Comparison of ENCODE assay signal across 15 cellular contexts in genomic region chr2:43047187-43047780, GRCh38.
DNase-seq lines count a peak whose midpoint lies in the region; ATAC-seq and TF ChIP-seq lines count a peak whose summit lies in the region.
"Had no signal": no experiment of that assay in that cellular context is flagged by ENCODE, and none has a peak within 500 bp of the region (broad histone marks: within the 10 kb centered on the region; RNA-seq: fewer than 3 reads in every experiment).

No MANE protein-coding gene starts in this region.

- no peaks in the 10 kb centered on the region for H3K9me3 Mint-ChIP-seq in CD4-positive, CD25-positive, alpha-beta regulatory T cell
- no peaks in the 10 kb centered on the region for H3K9me3 Mint-ChIP-seq in endothelial cell (ENCODE audit: unreplicated experiment)

- H2BK15ac ChIP-seq in IMR-90 (ENCODE audit: low read depth, low read length) = peak overlapping the region; percentile 33; the same call in 1 of the 3 replicates

- peak overlapping the region; percentile 72 for H3K4ac ChIP-seq in IMR-90 (ENCODE audit: low read depth, low read length)

- H3K4me1 Mint-ChIP-seq in CD4-positive, CD25-positive, alpha-beta regulatory T cell = peaks cover 0 to 31% (median 3%) of the 10 kb centered on the region in 4 donors
- H3K4me1 Mint-ChIP-seq in endothelial cell (ENCODE audit: unreplicated experiment) = peaks cover 48% of the 10 kb centered on the region

- TF ChIP-seq POLR2A in IMR-90 (IDR thresholded peaks at IDR 0.05; ENCODE audit: low read depth, low read length) = no peak

- H4K91ac ChIP-seq in IMR-90 (ENCODE audit: insufficient read depth, low read depth, low read length) = no peak overlapping the region; the same call in 1 of the 2 replicates

- in situ Hi-C loops in IMR-90 (cut with MboI; ENCODE audit: low sequenced_read_pairs) = no loop called here

- H3K4me2 ChIP-seq in IMR-90 (ENCODE audit: low read depth, low read length) = no peak overlapping the region
- H3K4me2 ChIP-seq: PC-9 had no signal

- peak overlapping the region; percentile 74; the same call in 1 of the 2 replicates for H2BK120ac ChIP-seq in IMR-90 (ENCODE audit: low read depth, low read length)

- H3K9ac ChIP-seq in IMR-90 (ENCODE audit: low read depth, low read length) = no peak overlapping the region

- WGBS in IMR-90 (ENCODE audit: extremely low coverage in 2 of 2, insufficient read length in 1 of 2), 2 experiments = 79% methylated on average over 11 of the region's 17 CpGs; no CpG with 5 or more reads in 1 of the 2 experiments
- WGBS in psoas muscle, 3 donors = 61 to 79% (median 72%) methylated on average over 17 of the region's 17 CpGs

- H3K4me3 ChIP-seq in CD4-positive, CD25-positive, alpha-beta regulatory T cell (ENCODE audit: low read depth, low read length) = peak overlapping the region; percentile 26
- no peak overlapping the region for H3K4me3 ChIP-seq in IMR-90 (ENCODE audit: insufficient read depth, low read depth, low read length)
- no peak overlapping the region for H3K4me3 ChIP-seq in psoas muscle
- H3K4me3 ChIP-seq: MG63, PC-9, prostate gland had no signal

- 0 out of 4 replicates have a peak, but pooled peaks cover 0 to 3% of the 10 kb centered on the region in 2 experiments for H3K79me1 ChIP-seq in IMR-90 (ENCODE audit: low read depth in 1 of 2, low read length in 2 of 2)

- intact Hi-C loops in IMR-90 (cut with micrococcal nuclease) (no loop called here), psoas muscle (cut with DNase I) (no loop called here)

- no peak overlapping the region for H3K27ac ChIP-seq in CD4-positive, CD25-positive, alpha-beta regulatory T cell (ENCODE audit: insufficient read depth, low read length, poor library complexity, severe bottlenecking)
- H3K27ac ChIP-seq in IMR-90 (ENCODE audit: insufficient read depth, low read length) = peak overlapping the region; percentile 15; the same call in 1 of the 2 replicates
- no peak overlapping the region for H3K27ac ChIP-seq in psoas muscle
- H3K27ac ChIP-seq: PC-9, prostate gland had no signal

- peak overlapping the region; percentile 74; the same call in 1 of the 2 replicates for H2AK5ac ChIP-seq in IMR-90 (ENCODE audit: low read depth, low read length)

- CTCF ChIA-PET in IMR-90 (lab: Yijun Ruan, JAX) = interaction anchor here (0.7 kb wide), 1 partner anchor 23 kb away, joined by 4 read pairs; no protein-coding TSS in a partner anchor

- H2AK9ac ChIP-seq in IMR-90 (replicated peaks; ENCODE audit: low read depth, low read length, poor library complexity) = no peak overlapping the region

- BruUV-seq in IMR-90 (replicated peaks; lab: Mats Ljungman, UMichigan) = no TSS peak

- peak overlapping the region; percentile 16; the same call in 1 of the 2 replicates for H4K5ac ChIP-seq in IMR-90 (ENCODE audit: low read depth, low read length)

- H3K23ac ChIP-seq in IMR-90 (ENCODE audit: low read depth, low read length) = no peak overlapping the region

- POLR2A ChIA-PET in IMR-90 (lab: Charles Lee; ENCODE audit: unreplicated experiment) = no interaction called here

- no peak for TF ChIP-seq CTCF in IMR-90 (conservative IDR thresholded peaks at IDR 0.05; ENCODE audit: low read depth, low read length)
- no peak for TF ChIP-seq CTCF in endothelial cell (IDR thresholded peaks at IDR 0.05; ENCODE audit: unreplicated experiment)
- TF ChIP-seq CTCF in psoas muscle (IDR thresholded peaks at IDR 0.05) = no peak

- H3K4me1 ChIP-seq in CD4-positive, CD25-positive, alpha-beta regulatory T cell (ENCODE audit: control insufficient read depth, insufficient read depth, low read length, poor library complexity, severe bottlenecking) = peaks cover 5% of the 10 kb centered on the region
- peaks cover 33% of the 10 kb centered on the region for H3K4me1 ChIP-seq in IMR-90 (ENCODE audit: control insufficient read depth, insufficient read depth, low read length)
- H3K4me1 ChIP-seq in psoas muscle = peaks cover 7% of the 10 kb centered on the region
- H3K4me1 ChIP-seq: prostate gland had no signal

- no peak overlapping the region for H3K56ac ChIP-seq in IMR-90 (ENCODE audit: extremely low read depth, insufficient read depth, low read length)

- no peaks in the 10 kb centered on the region for H4K20me1 ChIP-seq in IMR-90 (ENCODE audit: insufficient read depth, low read length)

- no peaks in the 10 kb centered on the region for H3K36me3 ChIP-seq in CD4-positive, CD25-positive, alpha-beta regulatory T cell (ENCODE audit: control insufficient read depth, insufficient read depth, low read length)
- H3K36me3 ChIP-seq in IMR-90 (ENCODE audit: control insufficient read depth, insufficient read depth, low read length) (no peaks in the 10 kb centered on the region), psoas muscle (ENCODE audit: insufficient read depth in 1 of 2, low read depth in 1 of 2) (no peaks in the 10 kb centered on the region)
- H3K36me3 ChIP-seq: MG63, prostate gland had no signal

- H3K27ac Mint-ChIP-seq in CD4-positive, CD25-positive, alpha-beta regulatory T cell = peak overlapping the region in 2 of 3 donors; percentile 11 to 24
- H3K27ac Mint-ChIP-seq in endothelial cell (ENCODE audit: unreplicated experiment) = peak overlapping the region; percentile 21

- H3K9me3 ChIP-seq in CD4-positive, CD25-positive, alpha-beta regulatory T cell (ENCODE audit: control insufficient read depth in 2 of 2, low read length in 2 of 2) = no peaks in the 10 kb centered on the region
- no peaks in the 10 kb centered on the region for H3K9me3 ChIP-seq in IMR-90 (ENCODE audit: control insufficient read depth, insufficient read depth, low read length)
- H3K9me3 ChIP-seq in psoas muscle = no peaks in the 10 kb centered on the region
- H3K9me3 ChIP-seq: MG63, prostate gland had no signal

- H2AFZ ChIP-seq in IMR-90 (replicated peaks; ENCODE audit: low read length, poor library complexity) = peak overlapping the region; percentile 58
- H2AFZ ChIP-seq: PC-9 had no signal

- H3K14ac ChIP-seq in IMR-90 (replicated peaks; ENCODE audit: low read depth, low read length) = peak overlapping the region; percentile 29; the same call in 1 of the 2 replicates

- no peak for TF ChIP-seq RAD21 in IMR-90 (IDR thresholded peaks at IDR 0.05; ENCODE audit: low read length)

- peak overlapping the region; percentile 38 to 85; a peak in 2 of 4 replicates for H4K8ac ChIP-seq in IMR-90 (ENCODE audit: low read depth in 2 of 2, low read length in 2 of 2)

- H3K9me1 ChIP-seq in IMR-90 (ENCODE audit: insufficient read depth, low read length) = peaks cover 29% of the 10 kb centered on the region

- peak overlapping the region in 1 of 4 donors; percentile 1 for H3K4me3 Mint-ChIP-seq in CD4-positive, CD25-positive, alpha-beta regulatory T cell
- no peak overlapping the region for H3K4me3 Mint-ChIP-seq in endothelial cell (ENCODE audit: unreplicated experiment)

- no peaks in the 10 kb centered on the region for H3K36me3 Mint-ChIP-seq in CD4-positive, CD25-positive, alpha-beta regulatory T cell
- no peaks in the 10 kb centered on the region for H3K36me3 Mint-ChIP-seq in endothelial cell (ENCODE audit: low read depth, unreplicated experiment)

- DNase-seq in CD4-positive, CD25-positive, alpha-beta regulatory T cell = peak in 1 of 3 donors; percentile 8
- DNase-seq in IMR-90 = no peak
- no peak for DNase-seq in endothelial cell (ENCODE audit: low spot score)
- peak in 1 of 2 donors; percentile 48 for DNase-seq in psoas muscle
- no peak for DNase-seq in MV-4-11 (lab: John Stamatoyannopoulos, UW)
- no peak for DNase-seq in GM03348 (ENCODE audit: low spot score)
- DNase-seq: amniotic stem cell; NCI-H1930; NCI-H524; PC-9; stimulated activated CD4-positive, alpha-beta T cell treated with anti-CD3 and anti-CD28 coated beads, Interleukin-1b, Interleukin-23, amount 100 ng/mL, for 48 hours had no signal

- no peaks in the 10 kb centered on the region for H3K27me3 ChIP-seq in CD4-positive, CD25-positive, alpha-beta regulatory T cell (ENCODE audit: control insufficient read depth, insufficient read depth, low read length)
- H3K27me3 ChIP-seq in IMR-90 (ENCODE audit: control insufficient read depth, insufficient read depth, low read length) (no peaks in the 10 kb centered on the region), psoas muscle (ENCODE audit: insufficient read depth in 3 of 3, low read length in 2 of 3) (no peaks in the 10 kb centered on the region)
- H3K27me3 ChIP-seq: MG63 had no signal

- H3K18ac ChIP-seq in IMR-90 (ENCODE audit: low read depth, low read length) = no peak overlapping the region

- peaks cover 5% of the 10 kb centered on the region for H3K27me3 Mint-ChIP-seq in CD4-positive, CD25-positive, alpha-beta regulatory T cell
- peaks cover 6% of the 10 kb centered on the region for H3K27me3 Mint-ChIP-seq in endothelial cell (ENCODE audit: unreplicated experiment)

- H2BK5ac ChIP-seq in IMR-90 (ENCODE audit: low read depth, low read length, poor library complexity, severe bottlenecking) = no peak overlapping the region

- peak overlapping the region; percentile 37; the same call in 1 of the 2 replicates for H2BK20ac ChIP-seq in IMR-90 (ENCODE audit: low read depth, low read length)

- no peak for ATAC-seq in CD4-positive, CD25-positive, alpha-beta regulatory T cell (ENCODE audit: low read depth in 2 of 2)
- ATAC-seq in IMR-90 (ENCODE audit: low read depth) (no peak), psoas muscle (peak in 3 of 4 donors; percentile 48 to 62 (median 53)), GM19397 (IDR thresholded peaks at IDR 0.05; ENCODE audit: unreplicated experiment) (no peak), GM19395 (IDR thresholded peaks at IDR 0.05; ENCODE audit: unreplicated experiment) (no peak)

- dilution Hi-C loops in IMR-90 (cut with HindIII; ENCODE audit: low sequenced_read_pairs, unreplicated experiment) = no loop called here

TF ChIP-seq in IMR-90, 13 proteins besides CTCF, POLR2A, EP300 and RAD21:
- TF ChIP-seq RFX5 (IDR thresholded peaks at IDR 0.05; ENCODE audit: low read depth, low read length) = no peak
- no peak for TF ChIP-seq NFE2L2 (IDR thresholded peaks at IDR 0.05; ENCODE audit: low read depth, low read length)

Comparison
In these comparisons a context has a peak if more than half of its experiments do, and no peak if none do; other contexts are left out.
1. ATAC-seq: peak in psoas muscle (3 of 4); none in CD4-positive, CD25-positive, alpha-beta regulatory T cell (0 of 2), IMR-90 (single experiment), GM19397 (single experiment) and GM19395 (single experiment).